In genomic region chr5:66609615-66610014, GRCh38 we compare ENCODE assay signal across 17 cellular contexts. TPM values are rescaled to one million over a fixed set of nuclear protein-coding genes. Genes with fewer than 3 reads are reported as not detected.
DNase-seq lines count a peak whose midpoint lies in the region; ATAC-seq lines count a peak whose summit lies in the region.
"Had no signal": no experiment of that assay in that cellular context is flagged by ENCODE, and none has a peak within 500 bp of the region (broad histone marks: within the 10 kb centered on the region; RNA-seq: fewer than 3 reads in every experiment).

No MANE protein-coding gene starts in this region.

- no peak overlapping the region for H3K27ac Mint-ChIP-seq in activated CD8-positive, alpha-beta memory T cell treated with anti-CD3 and anti-CD28 coated beads, Interleukin-2, amount 10 ng/mL, durations not matched to agents 7 days and 5 days
- H3K27ac Mint-ChIP-seq in stimulated activated effector memory CD8-positive, alpha-beta T cell treated with anti-CD3 and anti-CD28 coated beads, Interleukin-12 subunit alpha, Interleukin-12 subunit beta, amount 100 ng/mL, for 72 hours: no peak overlapping the region
- H3K27ac Mint-ChIP-seq: CD4-positive, alpha-beta T cell had no signal

- peaks cover 6% of the 10 kb centered on the region for H3K4me1 Mint-ChIP-seq in activated CD8-positive, alpha-beta memory T cell treated with anti-CD3 and anti-CD28 coated beads, Interleukin-2, amount 10 ng/mL, durations not matched to agents 7 days and 5 days
- H3K4me1 Mint-ChIP-seq in stimulated activated effector memory CD8-positive, alpha-beta T cell treated with anti-CD3 and anti-CD28 coated beads, Interleukin-12 subunit alpha, Interleukin-12 subunit beta, amount 100 ng/mL, for 72 hours: no peaks in the 10 kb centered on the region

- H3K9me3 Mint-ChIP-seq in activated CD8-positive, alpha-beta memory T cell treated with anti-CD3 and anti-CD28 coated beads, Interleukin-2, amount 10 ng/mL, durations not matched to agents 7 days and 5 days (ENCODE audit: low read depth): no peaks in the 10 kb centered on the region
- H3K9me3 Mint-ChIP-seq in stimulated activated effector memory CD8-positive, alpha-beta T cell treated with anti-CD3 and anti-CD28 coated beads, Interleukin-12 subunit alpha, Interleukin-12 subunit beta, amount 100 ng/mL, for 72 hours: no peaks in the 10 kb centered on the region
- H3K9me3 Mint-ChIP-seq: CD4-positive, alpha-beta T cell had no signal

- no peak for DNase-seq in activated CD8-positive, alpha-beta memory T cell treated with anti-CD3 and anti-CD28 coated beads, Interleukin-2, amount 10 ng/mL, durations not matched to agents 7 days and 5 days
- no peak for DNase-seq in activated CD8-positive, alpha-beta memory T cell treated with anti-CD3 and anti-CD28 coated beads, Interleukin-2, amount 50 U/mL, for 48 hours
- no peak for DNase-seq in stimulated activated effector memory CD8-positive, alpha-beta T cell treated with anti-CD3 and anti-CD28 coated beads, Interleukin-12 subunit alpha, Interleukin-12 subunit beta, amount 100 ng/mL, for 72 hours (ENCODE audit: low spot score in 2 of 2)
- DNase-seq in dedifferentiated amniotic fluid mesenchymal stem cell (ENCODE audit: extremely low spot score) (no peak), NCI-H1417 treated with DMSO at 0.1 percent for 48 hours (lab: John Stamatoyannopoulos, UW) (no peak)
- DNase-seq: 8988T; BE2C; Calu3; CD4-positive, alpha-beta T cell; DMS53; HCEC 1CT; NCI-H146; NCI-H2081; NCI-H774 had no signal

- H3K36me3 Mint-ChIP-seq in activated CD8-positive, alpha-beta memory T cell treated with anti-CD3 and anti-CD28 coated beads, Interleukin-2, amount 10 ng/mL, durations not matched to agents 7 days and 5 days: peaks cover 3% of the 10 kb centered on the region
- no peaks in the 10 kb centered on the region for H3K36me3 Mint-ChIP-seq in stimulated activated effector memory CD8-positive, alpha-beta T cell treated with anti-CD3 and anti-CD28 coated beads, Interleukin-12 subunit alpha, Interleukin-12 subunit beta, amount 100 ng/mL, for 72 hours

- CTCF ChIA-PET in activated CD8-positive, alpha-beta memory T cell treated with anti-CD3 and anti-CD28 coated beads, Interleukin-2, amount 10 ng/mL, durations not matched to agents 7 days and 5 days (lab: Charles Lee): no interaction called here

- H3K27me3 Mint-ChIP-seq in activated CD8-positive, alpha-beta memory T cell treated with anti-CD3 and anti-CD28 coated beads, Interleukin-2, amount 10 ng/mL, durations not matched to agents 7 days and 5 days: peaks cover 61% of the 10 kb centered on the region

- no peak overlapping the region for H3K4me3 Mint-ChIP-seq in activated CD8-positive, alpha-beta memory T cell treated with anti-CD3 and anti-CD28 coated beads, Interleukin-2, amount 10 ng/mL, durations not matched to agents 7 days and 5 days
- no peak overlapping the region for H3K4me3 Mint-ChIP-seq in stimulated activated effector memory CD8-positive, alpha-beta T cell treated with anti-CD3 and anti-CD28 coated beads, Interleukin-12 subunit alpha, Interleukin-12 subunit beta, amount 100 ng/mL, for 72 hours
- H3K4me3 Mint-ChIP-seq: CD4-positive, alpha-beta T cell had no signal

- peak; percentile 36 for ATAC-seq in activated CD8-positive, alpha-beta memory T cell treated with anti-CD3 and anti-CD28 coated beads, Interleukin-2, amount 10 ng/mL, durations not matched to agents 7 days and 5 days
- ATAC-seq in GM19463 (IDR thresholded peaks at IDR 0.05; ENCODE audit: unreplicated experiment): peak; percentile 66
- peak; percentile 58 for ATAC-seq in HG03432 (IDR thresholded peaks at IDR 0.05; ENCODE audit: unreplicated experiment)
- ATAC-seq in stimulated activated effector memory CD8-positive, alpha-beta T cell treated with anti-CD3 and anti-CD28 coated beads, Interleukin-12 subunit alpha, Interleukin-12 subunit beta, amount 100 ng/mL, for 72 hours: peak; percentile 42
- no peak for ATAC-seq in HG03039 (IDR thresholded peaks at IDR 0.05; ENCODE audit: unreplicated experiment)

RNA-seq across cellular contexts. Expression of gene MAST4, which starts 13.4 kb away (rescaled TPM):
- total RNA-seq in activated CD8-positive, alpha-beta memory T cell treated with anti-CD3 and anti-CD28 coated beads, Interleukin-2, amount 10 ng/mL, durations not matched to agents 7 days and 5 days: 10 to 100 TPM; 21.6 to 25.2 TPM
